Comparison of ENCODE assay signal across 12 cellular contexts in genomic region chr7:945147-945555, GRCh38. TPM values are rescaled to one million over a fixed set of nuclear protein-coding genes. Genes with fewer than 3 reads are reported as not detected.
DNase-seq lines count a peak whose midpoint lies in the region; TF ChIP-seq lines count a peak whose summit lies in the region.
"Had no signal": no experiment of that assay in that cellular context is flagged by ENCODE, and none has a peak within 500 bp of the region (broad histone marks: within the 10 kb centered on the region; RNA-seq: fewer than 3 reads in every experiment).

No MANE protein-coding gene starts in this region.

- POLR2A ChIA-PET in MCF 10A (lab: Yijun Ruan, JAX) = interaction anchor here (0.7 to 1.9 kb wide), 11 partner anchors 8 to 587 kb away, joined by 3 to 15 read pairs (median 3); partner anchors contain the start of genes COX19 and GET4

- H2AFZ ChIP-seq in GM23248 = no peak overlapping the region

- peaks cover 5% of the 10 kb centered on the region for H3K4me1 Mint-ChIP-seq in MCF 10A (ENCODE audit: insufficient read depth, unreplicated experiment)

- no peak overlapping the region for H3K4me3 Mint-ChIP-seq in MCF 10A (ENCODE audit: unreplicated experiment)
- H3K4me3 Mint-ChIP-seq: naive B cell had no signal

- H3K4me3 ChIP-seq in spleen = no peak overlapping the region
- no peak overlapping the region for H3K4me3 ChIP-seq in GM23248

- no peak overlapping the region for H3K4me2 ChIP-seq in GM23248 (ENCODE audit: unreplicated experiment)

- no peaks in the 10 kb centered on the region for H3K9me3 Mint-ChIP-seq in MCF 10A (ENCODE audit: unreplicated experiment)

- H3K9ac ChIP-seq in GM23248 = no peak overlapping the region

- H3K27me3 ChIP-seq in spleen (replicated peaks in 1 of 7) = peaks cover 0 to 8% (median 0%) of the 10 kb centered on the region in 7 donors
- H3K27me3 ChIP-seq in GM23248 (replicated peaks; ENCODE audit: insufficient read depth) = peaks cover 19% of the 10 kb centered on the region

- CTCF ChIA-PET in MCF 10A (lab: Yijun Ruan, JAX) = interaction anchor here (0.9 to 1.7 kb wide), 4 partner anchors 17 to 48 kb away, joined by 3 to 6 read pairs (median 4); no protein-coding TSS in a partner anchor

- no peaks in the 10 kb centered on the region for H3F3A ChIP-seq in GM23248 (ENCODE audit: insufficient read depth)

- H3K36me3 Mint-ChIP-seq in MCF 10A (ENCODE audit: insufficient read depth, unreplicated experiment) = no peaks in the 10 kb centered on the region
- H3K36me3 Mint-ChIP-seq: naive B cell had no signal

- no peak for TF ChIP-seq CTCF in MCF 10A (IDR thresholded peaks at IDR 0.05; ENCODE audit: unreplicated experiment)
- no peak for TF ChIP-seq CTCF in spleen (IDR thresholded peaks at IDR 0.05 in 8 of 11, conservative IDR thresholded peaks at IDR 0.05 in 3 of 11)

- H4K20me1 ChIP-seq in GM23248 (ENCODE audit: insufficient read depth) = no peaks in the 10 kb centered on the region

- peaks cover 0 to 12% (median 0%) of the 10 kb centered on the region in 6 donors for H3K36me3 ChIP-seq in spleen
- H3K36me3 ChIP-seq in GM23248 (ENCODE audit: low read depth) = no peaks in the 10 kb centered on the region

- peak; percentile 44 for DNase-seq in DMS79 treated with DMSO at 0.1 percent for 48 hours (lab: John Stamatoyannopoulos, UW)
- DNase-seq in MCF 10A (ENCODE audit: unreplicated experiment) = peak; percentile 34
- peak; percentile 85 for DNase-seq in left kidney (ENCODE audit: low read depth, low spot score)
- DNase-seq in spleen = peak; percentile 64
- no peak for DNase-seq in NCI-H1694 (lab: John Stamatoyannopoulos, UW)
- no peak for DNase-seq in HK-2 (ENCODE audit: unreplicated experiment)
- DNase-seq in NCI-H146 treated with DMSO at 0.1 percent for 48 hours (lab: John Stamatoyannopoulos, UW; ENCODE audit: unreplicated experiment) = no peak
- DNase-seq in GM23248 = no peak
- DNase-seq: naive B cell; stimulated activated CD4-positive, alpha-beta T cell treated with anti-CD3 and anti-CD28 coated beads, Interleukin-12 subunit alpha, Interleukin-12 subunit beta, amount 100 ng/mL, for 4 hours had no signal

- H3K27me3 Mint-ChIP-seq in MCF 10A (ENCODE audit: insufficient read depth, unreplicated experiment) = peaks cover 21% of the 10 kb centered on the region

- intact Hi-C loops in MCF 10A (cut with micrococcal nuclease) (no loop called here), spleen (cut with DNase I; ENCODE audit: low total_unique reads) (no loop called here)

- TF ChIP-seq POLR2A in spleen (IDR thresholded peaks at IDR 0.05) = no peak

- in situ Hi-C loops in GM23248 (cut with MboI) = no loop called here

- peak overlapping the region; percentile 59 for H3K27ac Mint-ChIP-seq in MCF 10A (ENCODE audit: low read depth, unreplicated experiment)
- H3K27ac Mint-ChIP-seq: naive B cell had no signal

- WGBS in spleen, 5 donors = 86 to 100% (median 92%) methylated on average over 4 to 13 of the region's 13 CpGs
- WGBS in GM23248 (ENCODE audit: low coverage in 1 of 2, low lambda C conversion rate in 2 of 2, missing lambda C conversion rate in 2 of 2), 2 experiments = 71 to 77% methylated on average over 12 to 13 of the region's 13 CpGs

- H3K9me3 ChIP-seq in spleen (peaks cover 0 to 8% (median 0%) of the 10 kb centered on the region in 8 donors), GM23248 (ENCODE audit: low read depth) (no peaks in the 10 kb centered on the region)

- peaks cover 0 to 15% (median 5%) of the 10 kb centered on the region in 6 donors for H3K4me1 ChIP-seq in spleen
- H3K4me1 ChIP-seq in GM23248 (ENCODE audit: insufficient read depth) = no peaks in the 10 kb centered on the region

- no TSS peak for BruUV-seq in MCF 10A (replicated peaks; lab: Mats Ljungman, UMichigan)

- H3K79me2 ChIP-seq in GM23248 (ENCODE audit: insufficient read depth) = no peaks in the 10 kb centered on the region

- H3K9me2 ChIP-seq in GM23248 (ENCODE audit: insufficient read depth) = no peaks in the 10 kb centered on the region

- H3K27ac ChIP-seq in spleen = no peak overlapping the region
- H3K27ac ChIP-seq in GM23248 = no peak overlapping the region
- H3K27ac ChIP-seq: C4-2B had no signal

RNA-seq across cellular contexts. Expression of gene ADAP1, which starts 9.3 kb away (rescaled TPM):
- total RNA-seq in MCF 10A (2022) = 7.0 and 10.5 TPM in 2 replicates
- total RNA-seq in spleen = 10 to 100 TPM; 18.1 to 35.4 (median 25.7) TPM
- 10 to 100 TPM in 2 of 3 donors, 1 to 10 TPM in 1; 8.7 to 38.6 (median 12.8) TPM for polyA plus RNA-seq in spleen
- 0.38 and 1.1 TPM in 2 replicates for total RNA-seq in GM23248 (2014; rRNA removed; shearing (Covaris generic))
- 0.24 and 0.51 TPM in 2 replicates for polyA plus RNA-seq in GM23248 (2016; fragmentation: Nextera tagmentation; extraction: Ambion mirVana)

RNA-seq across cellular contexts. Expression of gene COX19, which starts 30.2 kb away (rescaled TPM):
- total RNA-seq in MCF 10A (2022) = 14.7 and 16.5 TPM in 2 replicates
- total RNA-seq in spleen = 10 to 100 TPM; 12.4 to 29.1 (median 18.9) TPM
- polyA plus RNA-seq in spleen = 1 to 10 TPM; 7.1 to 8.9 (median 7.2) TPM
- 5.5 and 5.6 TPM in 2 replicates for total RNA-seq in GM23248 (2014; rRNA removed; shearing (Covaris generic))
- polyA plus RNA-seq in GM23248 (2016; fragmentation: Nextera tagmentation; extraction: Ambion mirVana) = 9.5 and 9.9 TPM in 2 replicates

RNA-seq across cellular contexts. Expression of gene CYP2W1, which starts 37.8 kb away (rescaled TPM):
- total RNA-seq in MCF 10A (2022) = not detected in 2 replicates
- 1 to 10 TPM in 1 of 7 donors, under 1 TPM in 4, not detected in 2; 0.13 to 1.2 (median 0.51) TPM for total RNA-seq in spleen
- under 1 TPM; 0.05 to 0.80 (median 0.28) TPM for polyA plus RNA-seq in spleen
- not detected in 2 replicates for total RNA-seq in GM23248 (2014; rRNA removed; shearing (Covaris generic))
- polyA plus RNA-seq in GM23248 (2016; fragmentation: Nextera tagmentation; extraction: Ambion mirVana) = not detected in 2 replicates
- total RNA-seq: M059J had no signal

Comparison
In these comparisons a context has a peak if more than half of its experiments do, and no peak if none do; other contexts are left out.
1. DNase-seq: peak in DMS79 treated with DMSO at 0.1 percent for 48 hours (single experiment), MCF 10A (single experiment), left kidney (single experiment) and spleen (single experiment); none in NCI-H1694 (single experiment), HK-2 (single experiment), NCI-H146 treated with DMSO at 0.1 percent for 48 hours (single experiment) and GM23248 (single experiment).